In genomic region chr6:30533460-30534294, GRCh38 we compare ENCODE assay signal across 15 cellular contexts. TPM values are rescaled to one million over a fixed set of nuclear protein-coding genes. Genes with fewer than 3 reads are reported as not detected.
DNase-seq lines count a peak whose midpoint lies in the region; ATAC-seq and TF ChIP-seq lines count a peak whose summit lies in the region.
"Had no signal": no experiment of that assay in that cellular context is flagged by ENCODE, and none has a peak within 500 bp of the region (broad histone marks: within the 10 kb centered on the region; RNA-seq: fewer than 3 reads in every experiment).

No MANE protein-coding gene starts in this region.

- no peaks in the 10 kb centered on the region for H3K27me3 ChIP-seq in effector memory CD4-positive, alpha-beta T cell (replicated peaks; ENCODE audit: control insufficient read depth, insufficient read depth, low read length, poor library complexity, severe bottlenecking)
- no peaks in the 10 kb centered on the region for H3K27me3 ChIP-seq in A673 (replicated peaks; ENCODE audit: insufficient read depth, low read depth, low read length, poor library complexity)
- H3K27me3 ChIP-seq: sigmoid colon, SJSA1, transverse colon had no signal

- no peak for ATAC-seq in natural killer cell treated with Interleukin-12 subunit alpha and Interleukin-12 subunit beta and Interleukin-15 and Interleukin-18, amount 100 ng/mL, for 72 hours

- POLR2A ChIA-PET in A673 (lab: Charles Lee; ENCODE audit: low non-redundant PET) = no interaction called here

- no peak overlapping the region for H3K27ac Mint-ChIP-seq in activated CD4-positive, alpha-beta T cell treated with anti-CD3 and anti-CD28 coated beads, Interleukin-2, amount 10 ng/mL, durations not matched to agents 24 days and 14 days
- H3K27ac Mint-ChIP-seq in T-helper 1 cell treated with Interleukin-12 subunit alpha and Interleukin-12 subunit beta and Interleukin-4 antibody, amounts not matched to agents 30 μg/mL and 1 μg/mL, for 36 hours = peak overlapping the region; percentile 67
- H3K27ac Mint-ChIP-seq in natural killer cell treated with Interleukin-12 subunit alpha and Interleukin-12 subunit beta and Interleukin-15 and Interleukin-18, amount 100 ng/mL, for 72 hours = peak overlapping the region; percentile 65 to 96

- intact Hi-C loops in activated CD4-positive, alpha-beta T cell treated with anti-CD3 and anti-CD28 coated beads, Interleukin-2, amount 10 ng/mL, durations not matched to agents 24 days and 14 days (cut with micrococcal nuclease) = loop anchor here (2.0 kb wide), 1 partner anchor 51 kb away; no protein-coding TSS in a partner anchor
- intact Hi-C loops in A673 (cut with micrococcal nuclease; ENCODE audit: unreplicated experiment) = no loop called here

- peaks cover 3% of the 10 kb centered on the region for H3K9me3 Mint-ChIP-seq in activated CD4-positive, alpha-beta T cell treated with anti-CD3 and anti-CD28 coated beads, Interleukin-2, amount 10 ng/mL, durations not matched to agents 24 days and 14 days
- H3K9me3 Mint-ChIP-seq in T-helper 1 cell treated with Interleukin-12 subunit alpha and Interleukin-12 subunit beta and Interleukin-4 antibody, amounts not matched to agents 30 μg/mL and 1 μg/mL, for 36 hours = no peaks in the 10 kb centered on the region
- no peaks in the 10 kb centered on the region for H3K9me3 Mint-ChIP-seq in natural killer cell treated with Interleukin-12 subunit alpha and Interleukin-12 subunit beta and Interleukin-15 and Interleukin-18, amount 100 ng/mL, for 72 hours

- peaks cover 44% of the 10 kb centered on the region for H3K4me1 Mint-ChIP-seq in activated CD4-positive, alpha-beta T cell treated with anti-CD3 and anti-CD28 coated beads, Interleukin-2, amount 10 ng/mL, durations not matched to agents 24 days and 14 days
- H3K4me1 Mint-ChIP-seq in T-helper 1 cell treated with Interleukin-12 subunit alpha and Interleukin-12 subunit beta and Interleukin-4 antibody, amounts not matched to agents 30 μg/mL and 1 μg/mL, for 36 hours (ENCODE audit: low read depth) = peaks cover 33% of the 10 kb centered on the region
- peaks cover 21 to 33% of the 10 kb centered on the region in 2 donors for H3K4me1 Mint-ChIP-seq in natural killer cell treated with Interleukin-12 subunit alpha and Interleukin-12 subunit beta and Interleukin-15 and Interleukin-18, amount 100 ng/mL, for 72 hours (ENCODE audit: low read depth in 2 of 2)

- H3K36me3 ChIP-seq in effector memory CD4-positive, alpha-beta T cell (ENCODE audit: control insufficient read depth, insufficient read depth, low read length) = no peaks in the 10 kb centered on the region
- no peaks in the 10 kb centered on the region for H3K36me3 ChIP-seq in A673 (ENCODE audit: insufficient read depth, low read length, poor library complexity, severe bottlenecking)
- H3K36me3 ChIP-seq: sigmoid colon, SJSA1, transverse colon had no signal

- peaks cover 3% of the 10 kb centered on the region for H3K36me3 Mint-ChIP-seq in activated CD4-positive, alpha-beta T cell treated with anti-CD3 and anti-CD28 coated beads, Interleukin-2, amount 10 ng/mL, durations not matched to agents 24 days and 14 days (ENCODE audit: low read depth)
- H3K36me3 Mint-ChIP-seq in T-helper 1 cell treated with Interleukin-12 subunit alpha and Interleukin-12 subunit beta and Interleukin-4 antibody, amounts not matched to agents 30 μg/mL and 1 μg/mL, for 36 hours (ENCODE audit: low read depth) = peaks cover 2% of the 10 kb centered on the region
- H3K36me3 Mint-ChIP-seq in natural killer cell treated with Interleukin-12 subunit alpha and Interleukin-12 subunit beta and Interleukin-15 and Interleukin-18, amount 100 ng/mL, for 72 hours = no peaks in the 10 kb centered on the region

- peak overlapping the region; percentile 29 for H3K4me3 Mint-ChIP-seq in activated CD4-positive, alpha-beta T cell treated with anti-CD3 and anti-CD28 coated beads, Interleukin-2, amount 10 ng/mL, durations not matched to agents 24 days and 14 days
- H3K4me3 Mint-ChIP-seq in T-helper 1 cell treated with Interleukin-12 subunit alpha and Interleukin-12 subunit beta and Interleukin-4 antibody, amounts not matched to agents 30 μg/mL and 1 μg/mL, for 36 hours = peak overlapping the region; percentile 40
- H3K4me3 Mint-ChIP-seq in natural killer cell treated with Interleukin-12 subunit alpha and Interleukin-12 subunit beta and Interleukin-15 and Interleukin-18, amount 100 ng/mL, for 72 hours = peak overlapping the region; percentile 55

- no peaks in the 10 kb centered on the region for H3K27me3 Mint-ChIP-seq in activated CD4-positive, alpha-beta T cell treated with anti-CD3 and anti-CD28 coated beads, Interleukin-2, amount 10 ng/mL, durations not matched to agents 24 days and 14 days
- no peaks in the 10 kb centered on the region for H3K27me3 Mint-ChIP-seq in T-helper 1 cell treated with Interleukin-12 subunit alpha and Interleukin-12 subunit beta and Interleukin-4 antibody, amounts not matched to agents 30 μg/mL and 1 μg/mL, for 36 hours (ENCODE audit: low read depth)
- H3K27me3 Mint-ChIP-seq in natural killer cell treated with Interleukin-12 subunit alpha and Interleukin-12 subunit beta and Interleukin-15 and Interleukin-18, amount 100 ng/mL, for 72 hours = no peaks in the 10 kb centered on the region

- peak; percentile 70 for DNase-seq in activated CD4-positive, alpha-beta T cell treated with anti-CD3 and anti-CD28 coated beads, Interleukin-2, amount 10 ng/mL, durations not matched to agents 24 days and 14 days
- DNase-seq in activated CD4-positive, alpha-beta T cell treated with anti-CD3 and anti-CD28 coated beads, Interleukin-2, amount 50 U/mL, for 1 hour = no peak
- DNase-seq in effector memory CD4-positive, alpha-beta T cell = no peak
- DNase-seq in natural killer cell treated with Interleukin-12 subunit alpha and Interleukin-12 subunit beta and Interleukin-15 and Interleukin-18, amount 100 ng/mL, for 72 hours (ENCODE audit: low spot score) = no peak
- DNase-seq in kidney tubule cell (ENCODE audit: low spot score) = no peak
- DNase-seq in A673 (ENCODE audit: low spot score) = no peak
- DNase-seq in activated CD4-positive, CD25-positive, alpha-beta regulatory T cell (lab: John Stamatoyannopoulos, UW) = no peak
- DNase-seq: Caco-2; effector CD8-positive, alpha-beta T cell; mesendoderm; sigmoid colon; stimulated activated CD4-positive, alpha-beta T cell treated with anti-CD3 and anti-CD28 coated beads, Interleukin-4, amount 100 ng/mL, for 4 hours; transverse colon had no signal

- BruUV-seq in A673 (replicated peaks; lab: Mats Ljungman, UMichigan) = no TSS peak

- CTCF ChIA-PET in A673 (lab: Charles Lee) = interaction anchor here (1.4 to 1.8 kb wide), 2 partner anchors 52 to 83 kb away, joined by 3 to 20 read pairs; no protein-coding TSS in a partner anchor

- TF ChIP-seq CTCF in A673 (conservative IDR thresholded peaks at IDR 0.05; ENCODE audit: low read depth, low read length) = no peak

- no peak overlapping the region for H3K27ac ChIP-seq in effector memory CD4-positive, alpha-beta T cell (ENCODE audit: insufficient read depth, low read length, poor library complexity, severe bottlenecking)
- no peak overlapping the region for H3K27ac ChIP-seq in A673 (ENCODE audit: low read depth, low read length, poor library complexity, severe bottlenecking)
- H3K27ac ChIP-seq: sigmoid colon, SJSA1 had no signal

- H3K4me1 ChIP-seq in effector memory CD4-positive, alpha-beta T cell (ENCODE audit: control insufficient read depth, insufficient read depth, low read length, poor library complexity, severe bottlenecking) = peaks cover 8% of the 10 kb centered on the region
- H3K4me1 ChIP-seq in A673 (ENCODE audit: insufficient read depth, low read length, poor library complexity, severe bottlenecking) = no peaks in the 10 kb centered on the region
- H3K4me1 ChIP-seq: SJSA1 had no signal

- H3K9me3 ChIP-seq in effector memory CD4-positive, alpha-beta T cell (ENCODE audit: control insufficient read depth, low read length) = no peaks in the 10 kb centered on the region
- no peaks in the 10 kb centered on the region for H3K9me3 ChIP-seq in A673 (ENCODE audit: low read depth, low read length, poor library complexity, severe bottlenecking)
- H3K9me3 ChIP-seq: sigmoid colon, SJSA1, transverse colon had no signal

- H3K4me3 ChIP-seq in effector memory CD4-positive, alpha-beta T cell (ENCODE audit: insufficient read depth, low read depth, low read length, poor library complexity, severe bottlenecking) = peak overlapping the region; percentile 42
- no peak overlapping the region for H3K4me3 ChIP-seq in A673 (ENCODE audit: low read depth, low read length, poor library complexity, severe bottlenecking)
- H3K4me3 ChIP-seq: SJSA1 had no signal

RNA-seq across cellular contexts. Expression of gene GNL1, which starts 22.6 kb away (rescaled TPM):
- total RNA-seq in activated CD4-positive, alpha-beta T cell treated with anti-CD3 and anti-CD28 coated beads, Interleukin-2, amount 10 ng/mL, durations not matched to agents 24 days and 14 days = 80.9 and 93.0 TPM in 2 replicates
- total RNA-seq in natural killer cell treated with Interleukin-12 subunit alpha and Interleukin-12 subunit beta and Interleukin-15 and Interleukin-18, amount 100 ng/mL, for 72 hours = 10 to 100 TPM; 59.8 to 70.5 TPM
- total RNA-seq in A673 (2021) = 93.2 and 101 TPM in 2 replicates

RNA-seq across cellular contexts. Expression of gene PRR3, which starts 23.4 kb away (rescaled TPM):
- total RNA-seq in activated CD4-positive, alpha-beta T cell treated with anti-CD3 and anti-CD28 coated beads, Interleukin-2, amount 10 ng/mL, durations not matched to agents 24 days and 14 days = 38.2 and 39.7 TPM in 2 replicates
- total RNA-seq in natural killer cell treated with Interleukin-12 subunit alpha and Interleukin-12 subunit beta and Interleukin-15 and Interleukin-18, amount 100 ng/mL, for 72 hours = 10 to 100 TPM; 13.0 to 23.8 TPM
- 49.9 and 53.0 TPM in 2 replicates for total RNA-seq in A673 (2021)

RNA-seq across cellular contexts. Expression of gene ABCF1, which starts 37.6 kb away (rescaled TPM):
- 123 and 125 TPM in 2 replicates for total RNA-seq in activated CD4-positive, alpha-beta T cell treated with anti-CD3 and anti-CD28 coated beads, Interleukin-2, amount 10 ng/mL, durations not matched to agents 24 days and 14 days
- 100 to 1,000 TPM in 1 of 2 donors, 10 to 100 TPM in 1; 94.8 to 122 TPM for total RNA-seq in natural killer cell treated with Interleukin-12 subunit alpha and Interleukin-12 subunit beta and Interleukin-15 and Interleukin-18, amount 100 ng/mL, for 72 hours
- total RNA-seq in A673 (2021) = 109 and 119 TPM in 2 replicates

RNA-seq across cellular contexts. Expression of gene HLA-E, which starts 44.4 kb away (rescaled TPM):
- 484 and 488 TPM in 2 replicates for total RNA-seq in activated CD4-positive, alpha-beta T cell treated with anti-CD3 and anti-CD28 coated beads, Interleukin-2, amount 10 ng/mL, durations not matched to agents 24 days and 14 days
- 100 to 1,000 TPM; 355 to 567 TPM for total RNA-seq in natural killer cell treated with Interleukin-12 subunit alpha and Interleukin-12 subunit beta and Interleukin-15 and Interleukin-18, amount 100 ng/mL, for 72 hours
- 36.9 and 41.1 TPM in 2 replicates for total RNA-seq in A673 (2021)
